ENCODE assay signal across 1 cellular context in the genomic region with DNA sequence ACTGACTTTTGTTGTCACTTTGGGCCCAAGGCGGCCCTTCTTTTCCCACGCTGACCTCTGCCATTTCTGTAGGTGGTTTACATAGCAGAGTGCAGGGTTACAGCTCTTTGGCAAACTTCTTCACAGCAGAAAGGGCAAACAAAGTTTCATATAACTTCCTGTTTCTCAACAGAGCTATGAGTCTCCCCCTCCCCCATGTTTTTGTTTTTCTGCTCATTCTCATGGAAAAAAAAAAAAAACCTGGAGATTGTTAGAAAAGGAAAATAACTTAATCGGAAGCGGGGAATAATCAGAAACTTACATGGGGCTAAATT.
TF ChIP-seq lines count a peak whose summit lies in the region.

No MANE protein-coding gene starts in this region.

TF ChIP-seq in HepG2, 621 proteins besides CTCF, POLR2A, EP300 and RAD21 (continued from another document and continues in another):
- TF ChIP-seq, protein P1, sequence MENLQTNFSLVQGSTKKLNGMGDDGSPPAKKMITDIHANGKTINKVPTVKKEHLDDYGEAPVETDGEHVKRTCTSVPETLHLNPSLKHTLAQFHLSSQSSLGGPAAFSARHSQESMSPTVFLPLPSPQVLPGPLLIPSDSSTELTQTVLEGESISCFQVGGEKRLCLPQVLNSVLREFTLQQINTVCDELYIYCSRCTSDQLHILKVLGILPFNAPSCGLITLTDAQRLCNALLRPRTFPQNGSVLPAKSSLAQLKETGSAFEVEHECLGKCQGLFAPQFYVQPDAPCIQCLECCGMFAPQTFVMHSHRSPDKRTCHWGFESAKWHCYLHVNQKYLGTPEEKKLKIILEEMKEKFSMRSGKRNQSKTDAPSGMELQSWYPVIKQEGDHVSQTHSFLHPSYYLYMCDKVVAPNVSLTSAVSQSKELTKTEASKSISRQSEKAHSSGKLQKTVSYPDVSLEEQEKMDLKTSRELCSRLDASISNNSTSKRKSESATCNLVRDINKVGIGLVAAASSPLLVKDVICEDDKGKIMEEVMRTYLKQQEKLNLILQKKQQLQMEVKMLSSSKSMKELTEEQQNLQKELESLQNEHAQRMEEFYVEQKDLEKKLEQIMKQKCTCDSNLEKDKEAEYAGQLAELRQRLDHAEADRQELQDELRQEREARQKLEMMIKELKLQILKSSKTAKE (CRISPR knock-in tag; IDR thresholded peaks at IDR 0.05; ENCODE audit: borderline replicate concordance): no peak
- TF ChIP-seq SOX5 (CRISPR knock-in tag; IDR thresholded peaks at IDR 0.05; ENCODE audit: borderline replicate concordance): peak; percentile 18; the same call in 1 of the 2 replicates
- TF ChIP-seq RBM22 (optimal IDR thresholded peaks at IDR 0.05; ENCODE audit: low read length): no peak
- TF ChIP-seq, protein P2, sequence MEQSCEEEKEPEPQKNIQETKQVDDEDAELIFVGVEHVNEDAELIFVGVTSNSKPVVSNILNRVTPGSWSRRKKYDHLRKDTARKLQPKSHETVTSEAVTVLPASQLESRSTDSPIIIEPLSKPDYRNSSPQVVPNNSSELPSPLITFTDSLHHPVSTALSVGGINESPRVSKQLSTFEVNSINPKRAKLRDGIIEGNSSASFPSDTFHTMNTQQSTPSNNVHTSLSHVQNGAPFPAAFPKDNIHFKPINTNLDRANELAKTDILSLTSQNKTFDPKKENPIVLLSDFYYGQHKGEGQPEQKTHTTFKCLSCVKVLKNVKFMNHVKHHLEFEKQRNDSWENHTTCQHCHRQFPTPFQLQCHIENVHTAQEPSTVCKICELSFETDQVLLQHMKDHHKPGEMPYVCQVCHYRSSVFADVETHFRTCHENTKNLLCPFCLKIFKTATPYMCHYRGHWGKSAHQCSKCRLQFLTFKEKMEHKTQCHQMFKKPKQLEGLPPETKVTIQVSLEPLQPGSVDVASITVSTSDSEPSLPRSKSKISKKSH (CRISPR knock-in tag; IDR thresholded peaks at IDR 0.05; ENCODE audit: borderline replicate concordance): no peak
- peak; percentile 21; the same call in 1 of the 2 replicates for TF ChIP-seq HMG20A (CRISPR knock-in tag; IDR thresholded peaks at IDR 0.05; ENCODE audit: borderline replicate concordance)
- TF ChIP-seq ZFP36L1 (CRISPR knock-in tag; IDR thresholded peaks at IDR 0.05): no peak
- no peak for TF ChIP-seq ZNF674 (CRISPR knock-in tag; IDR thresholded peaks at IDR 0.05; ENCODE audit: low read depth)
- TF ChIP-seq, protein P3, sequence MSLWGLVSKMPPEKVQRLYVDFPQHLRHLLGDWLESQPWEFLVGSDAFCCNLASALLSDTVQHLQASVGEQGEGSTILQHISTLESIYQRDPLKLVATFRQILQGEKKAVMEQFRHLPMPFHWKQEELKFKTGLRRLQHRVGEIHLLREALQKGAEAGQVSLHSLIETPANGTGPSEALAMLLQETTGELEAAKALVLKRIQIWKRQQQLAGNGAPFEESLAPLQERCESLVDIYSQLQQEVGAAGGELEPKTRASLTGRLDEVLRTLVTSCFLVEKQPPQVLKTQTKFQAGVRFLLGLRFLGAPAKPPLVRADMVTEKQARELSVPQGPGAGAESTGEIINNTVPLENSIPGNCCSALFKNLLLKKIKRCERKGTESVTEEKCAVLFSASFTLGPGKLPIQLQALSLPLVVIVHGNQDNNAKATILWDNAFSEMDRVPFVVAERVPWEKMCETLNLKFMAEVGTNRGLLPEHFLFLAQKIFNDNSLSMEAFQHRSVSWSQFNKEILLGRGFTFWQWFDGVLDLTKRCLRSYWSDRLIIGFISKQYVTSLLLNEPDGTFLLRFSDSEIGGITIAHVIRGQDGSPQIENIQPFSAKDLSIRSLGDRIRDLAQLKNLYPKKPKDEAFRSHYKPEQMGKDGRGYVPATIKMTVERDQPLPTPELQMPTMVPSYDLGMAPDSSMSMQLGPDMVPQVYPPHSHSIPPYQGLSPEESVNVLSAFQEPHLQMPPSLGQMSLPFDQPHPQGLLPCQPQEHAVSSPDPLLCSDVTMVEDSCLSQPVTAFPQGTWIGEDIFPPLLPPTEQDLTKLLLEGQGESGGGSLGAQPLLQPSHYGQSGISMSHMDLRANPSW (CRISPR knock-in tag; IDR thresholded peaks at IDR 0.05; ENCODE audit: borderline replicate concordance): no peak
- TF ChIP-seq FOXP1 (IDR thresholded peaks at IDR 0.05): no peak
- TF ChIP-seq FOXP1 (CRISPR knock-in tag; IDR thresholded peaks at IDR 0.05): peak; percentile 58; the same call in 1 of the 2 replicates
- TF ChIP-seq ZNF761 (CRISPR knock-in tag; conservative IDR thresholded peaks at IDR 0.05): no peak
- TF ChIP-seq, protein P4, sequence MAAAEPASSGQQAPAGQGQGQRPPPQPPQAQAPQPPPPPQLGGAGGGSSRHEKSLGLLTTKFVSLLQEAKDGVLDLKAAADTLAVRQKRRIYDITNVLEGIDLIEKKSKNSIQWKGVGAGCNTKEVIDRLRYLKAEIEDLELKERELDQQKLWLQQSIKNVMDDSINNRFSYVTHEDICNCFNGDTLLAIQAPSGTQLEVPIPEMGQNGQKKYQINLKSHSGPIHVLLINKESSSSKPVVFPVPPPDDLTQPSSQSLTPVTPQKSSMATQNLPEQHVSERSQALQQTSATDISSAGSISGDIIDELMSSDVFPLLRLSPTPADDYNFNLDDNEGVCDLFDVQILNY (CRISPR knock-in tag; conservative IDR thresholded peaks at IDR 0.05): no peak
- no peak for TF ChIP-seq HIVEP1 (CRISPR knock-in tag; IDR thresholded peaks at IDR 0.05)
- no peak for TF ChIP-seq XRCC5 (optimal IDR thresholded peaks at IDR 0.05; ENCODE audit: low read length)
- TF ChIP-seq EEA1 (CRISPR knock-in tag; IDR thresholded peaks at IDR 0.05; ENCODE audit: borderline replicate concordance): no peak
- no peak for TF ChIP-seq RNF2 (conservative IDR thresholded peaks at IDR 0.05; ENCODE audit: low read depth)
- TF ChIP-seq, protein P5, sequence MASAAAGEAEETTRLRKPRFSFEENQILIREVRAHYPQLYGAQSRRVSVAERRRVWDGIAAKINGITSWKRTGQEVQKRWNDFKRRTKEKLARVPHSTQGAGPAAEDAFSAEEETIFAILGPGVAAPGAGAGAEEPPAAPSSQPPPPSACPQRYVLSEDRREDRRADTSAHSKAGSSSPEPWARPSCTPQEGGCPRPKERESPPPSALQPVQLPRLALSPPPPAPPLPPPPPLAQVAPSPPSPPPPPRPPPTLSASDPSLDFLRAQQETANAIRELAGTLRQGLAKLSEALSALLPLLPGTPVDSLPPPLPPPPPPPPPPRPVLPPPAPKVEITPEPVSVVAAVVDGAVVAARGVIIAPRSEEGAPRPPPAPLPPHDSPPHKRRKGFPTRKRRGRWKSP (CRISPR knock-in tag; IDR thresholded peaks at IDR 0.05): no peak
- TF ChIP-seq, protein P6, sequence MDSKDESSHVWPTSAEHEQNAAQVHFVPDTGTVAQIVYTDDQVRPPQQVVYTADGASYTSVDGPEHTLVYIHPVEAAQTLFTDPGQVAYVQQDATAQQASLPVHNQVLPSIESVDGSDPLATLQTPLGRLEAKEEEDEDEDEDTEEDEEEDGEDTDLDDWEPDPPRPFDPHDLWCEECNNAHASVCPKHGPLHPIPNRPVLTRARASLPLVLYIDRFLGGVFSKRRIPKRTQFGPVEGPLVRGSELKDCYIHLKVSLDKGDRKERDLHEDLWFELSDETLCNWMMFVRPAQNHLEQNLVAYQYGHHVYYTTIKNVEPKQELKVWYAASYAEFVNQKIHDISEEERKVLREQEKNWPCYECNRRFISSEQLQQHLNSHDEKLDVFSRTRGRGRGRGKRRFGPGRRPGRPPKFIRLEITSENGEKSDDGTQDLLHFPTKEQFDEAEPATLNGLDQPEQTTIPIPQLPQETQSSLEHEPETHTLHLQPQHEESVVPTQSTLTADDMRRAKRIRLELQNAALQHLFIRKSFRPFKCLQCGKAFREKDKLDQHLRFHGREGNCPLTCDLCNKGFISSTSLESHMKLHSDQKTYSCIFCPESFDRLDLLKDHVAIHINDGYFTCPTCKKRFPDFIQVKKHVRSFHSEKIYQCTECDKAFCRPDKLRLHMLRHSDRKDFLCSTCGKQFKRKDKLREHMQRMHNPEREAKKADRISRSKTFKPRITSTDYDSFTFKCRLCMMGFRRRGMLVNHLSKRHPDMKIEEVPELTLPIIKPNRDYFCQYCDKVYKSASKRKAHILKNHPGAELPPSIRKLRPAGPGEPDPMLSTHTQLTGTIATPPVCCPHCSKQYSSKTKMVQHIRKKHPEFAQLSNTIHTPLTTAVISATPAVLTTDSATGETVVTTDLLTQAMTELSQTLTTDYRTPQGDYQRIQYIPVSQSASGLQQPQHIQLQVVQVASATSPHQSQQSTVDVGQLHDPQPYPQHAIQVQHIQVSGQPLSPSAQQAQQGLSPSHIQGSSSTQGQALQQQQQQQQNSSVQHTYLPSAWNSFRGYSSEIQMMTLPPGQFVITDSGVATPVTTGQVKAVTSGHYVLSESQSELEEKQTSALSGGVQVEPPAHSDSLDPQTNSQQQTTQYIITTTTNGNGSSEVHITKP (CRISPR knock-in tag; IDR thresholded peaks at IDR 0.05; ENCODE audit: low read depth): no peak
- TF ChIP-seq ZNF773 (CRISPR knock-in tag; IDR thresholded peaks at IDR 0.05; ENCODE audit: borderline replicate concordance): no peak
- no peak for TF ChIP-seq ZNF333 (CRISPR knock-in tag; IDR thresholded peaks at IDR 0.05; ENCODE audit: borderline replicate concordance)
- TF ChIP-seq ASH2L (IDR thresholded peaks at IDR 0.05; ENCODE audit: insufficient read length, low read depth, low read length): no peak
- TF ChIP-seq ESRRA (CRISPR knock-in tag; IDR thresholded peaks at IDR 0.05; ENCODE audit: low read depth): no peak
- TF ChIP-seq MED1 (CRISPR knock-in tag; IDR thresholded peaks at IDR 0.05): peak; percentile 34; the same call in 1 of the 2 replicates
- TF ChIP-seq NFRKB (IDR thresholded peaks at IDR 0.05): no peak
- TF ChIP-seq ZNF577 (CRISPR knock-in tag; IDR thresholded peaks at IDR 0.05; ENCODE audit: borderline replicate concordance, low read depth): no peak
- TF ChIP-seq PAWR (CRISPR knock-in tag; IDR thresholded peaks at IDR 0.05; ENCODE audit: borderline replicate concordance): no peak
- TF ChIP-seq, protein P7, sequence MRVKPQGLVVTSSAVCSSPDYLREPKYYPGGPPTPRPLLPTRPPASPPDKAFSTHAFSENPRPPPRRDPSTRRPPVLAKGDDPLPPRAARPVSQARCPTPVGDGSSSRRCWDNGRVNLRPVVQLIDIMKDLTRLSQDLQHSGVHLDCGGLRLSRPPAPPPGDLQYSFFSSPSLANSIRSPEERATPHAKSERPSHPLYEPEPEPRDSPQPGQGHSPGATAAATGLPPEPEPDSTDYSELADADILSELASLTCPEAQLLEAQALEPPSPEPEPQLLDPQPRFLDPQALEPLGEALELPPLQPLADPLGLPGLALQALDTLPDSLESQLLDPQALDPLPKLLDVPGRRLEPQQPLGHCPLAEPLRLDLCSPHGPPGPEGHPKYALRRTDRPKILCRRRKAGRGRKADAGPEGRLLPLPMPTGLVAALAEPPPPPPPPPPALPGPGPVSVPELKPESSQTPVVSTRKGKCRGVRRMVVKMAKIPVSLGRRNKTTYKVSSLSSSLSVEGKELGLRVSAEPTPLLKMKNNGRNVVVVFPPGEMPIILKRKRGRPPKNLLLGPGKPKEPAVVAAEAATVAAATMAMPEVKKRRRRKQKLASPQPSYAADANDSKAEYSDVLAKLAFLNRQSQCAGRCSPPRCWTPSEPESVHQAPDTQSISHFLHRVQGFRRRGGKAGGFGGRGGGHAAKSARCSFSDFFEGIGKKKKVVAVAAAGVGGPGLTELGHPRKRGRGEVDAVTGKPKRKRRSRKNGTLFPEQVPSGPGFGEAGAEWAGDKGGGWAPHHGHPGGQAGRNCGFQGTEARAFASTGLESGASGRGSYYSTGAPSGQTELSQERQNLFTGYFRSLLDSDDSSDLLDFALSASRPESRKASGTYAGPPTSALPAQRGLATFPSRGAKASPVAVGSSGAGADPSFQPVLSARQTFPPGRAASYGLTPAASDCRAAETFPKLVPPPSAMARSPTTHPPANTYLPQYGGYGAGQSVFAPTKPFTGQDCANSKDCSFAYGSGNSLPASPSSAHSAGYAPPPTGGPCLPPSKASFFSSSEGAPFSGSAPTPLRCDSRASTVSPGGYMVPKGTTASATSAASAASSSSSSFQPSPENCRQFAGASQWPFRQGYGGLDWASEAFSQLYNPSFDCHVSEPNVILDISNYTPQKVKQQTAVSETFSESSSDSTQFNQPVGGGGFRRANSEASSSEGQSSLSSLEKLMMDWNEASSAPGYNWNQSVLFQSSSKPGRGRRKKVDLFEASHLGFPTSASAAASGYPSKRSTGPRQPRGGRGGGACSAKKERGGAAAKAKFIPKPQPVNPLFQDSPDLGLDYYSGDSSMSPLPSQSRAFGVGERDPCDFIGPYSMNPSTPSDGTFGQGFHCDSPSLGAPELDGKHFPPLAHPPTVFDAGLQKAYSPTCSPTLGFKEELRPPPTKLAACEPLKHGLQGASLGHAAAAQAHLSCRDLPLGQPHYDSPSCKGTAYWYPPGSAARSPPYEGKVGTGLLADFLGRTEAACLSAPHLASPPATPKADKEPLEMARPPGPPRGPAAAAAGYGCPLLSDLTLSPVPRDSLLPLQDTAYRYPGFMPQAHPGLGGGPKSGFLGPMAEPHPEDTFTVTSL (CRISPR knock-in tag; IDR thresholded peaks at IDR 0.05; ENCODE audit: borderline replicate concordance): no peak; the same call in 1 of the 2 replicates
- no peak for TF ChIP-seq RFXAP (CRISPR knock-in tag; IDR thresholded peaks at IDR 0.05; ENCODE audit: borderline replicate concordance)
- TF ChIP-seq KDM2A (CRISPR knock-in tag; IDR thresholded peaks at IDR 0.05; ENCODE audit: borderline replicate concordance, low read depth): no peak
- TF ChIP-seq RCOR2 (CRISPR knock-in tag; IDR thresholded peaks at IDR 0.05): no peak
- TF ChIP-seq, protein P8, sequence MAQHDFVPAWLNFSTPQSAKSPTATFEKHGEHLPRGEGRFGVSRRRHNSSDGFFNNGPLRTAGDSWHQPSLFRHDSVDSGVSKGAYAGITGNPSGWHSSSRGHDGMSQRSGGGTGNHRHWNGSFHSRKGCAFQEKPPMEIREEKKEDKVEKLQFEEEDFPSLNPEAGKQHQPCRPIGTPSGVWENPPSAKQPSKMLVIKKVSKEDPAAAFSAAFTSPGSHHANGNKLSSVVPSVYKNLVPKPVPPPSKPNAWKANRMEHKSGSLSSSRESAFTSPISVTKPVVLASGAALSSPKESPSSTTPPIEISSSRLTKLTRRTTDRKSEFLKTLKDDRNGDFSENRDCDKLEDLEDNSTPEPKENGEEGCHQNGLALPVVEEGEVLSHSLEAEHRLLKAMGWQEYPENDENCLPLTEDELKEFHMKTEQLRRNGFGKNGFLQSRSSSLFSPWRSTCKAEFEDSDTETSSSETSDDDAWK (CRISPR knock-in tag; IDR thresholded peaks at IDR 0.05): no peak
